ENCODE assay signal across 20 cellular contexts in the genomic region with DNA sequence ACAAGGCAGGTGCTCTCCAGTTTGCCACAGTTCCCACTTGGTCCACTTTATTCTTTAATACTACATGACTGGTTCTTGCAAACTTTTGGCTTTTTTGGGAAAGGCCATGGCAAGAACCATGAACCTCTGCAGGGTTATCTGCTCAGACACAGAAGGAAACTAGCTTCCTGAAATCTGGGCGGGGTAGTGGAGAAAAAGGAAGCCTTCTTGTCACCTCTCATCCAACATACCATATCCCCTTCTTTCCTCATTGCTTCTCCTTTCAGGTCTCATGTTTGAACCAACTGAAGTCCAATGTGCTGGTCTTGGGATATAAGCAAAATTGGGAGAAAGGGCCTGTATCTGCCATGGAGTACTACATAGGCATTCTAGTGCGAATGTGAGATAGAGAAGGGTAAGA. TPM values are rescaled to one million over a fixed set of nuclear protein-coding genes. Genes with fewer than 3 reads are reported as not detected.
"Had no signal": no experiment of that assay in that cellular context is flagged by ENCODE, and none has a peak within 500 bp of the region (broad histone marks: within the 10 kb centered on the region; RNA-seq: fewer than 3 reads in every experiment).

No MANE protein-coding gene starts in this region.

- H3K9me3 ChIP-seq: colonic mucosa, heart left ventricle, right lobe of liver had no signal

- H3K36me3 ChIP-seq: colonic mucosa had no signal

- H3K27ac ChIP-seq: cardiac muscle cell, colonic mucosa, heart left ventricle, right lobe of liver had no signal

- H3K27me3 Mint-ChIP-seq: stimulated activated memory B cell treated with anti-CD40 and anti-IgM and Interleukin-4, amounts not matched to agents 10 μg/mL and 1 μg/mL and 100 μg/mL, for 72 hours had no signal

- H3K36me3 Mint-ChIP-seq: natural killer cell had no signal

- ATAC-seq: heart left ventricle had no signal

- H3K27ac Mint-ChIP-seq: progenitor cell of endocrine pancreas, WTC11 had no signal

- H3K9me3 Mint-ChIP-seq: activated CD4-positive, alpha-beta T cell treated with anti-CD3 and anti-CD28 coated beads, Interleukin-2, amount 10 ng/mL, durations not matched to agents 7 days and 5 days; natural killer cell had no signal

- H3K4me3 ChIP-seq: cardiac muscle cell, colonic mucosa, heart left ventricle, lung, right lobe of liver had no signal

- H3K4me3 Mint-ChIP-seq: activated CD4-positive, alpha-beta T cell treated with anti-CD3 and anti-CD28 coated beads, Interleukin-2, amount 10 ng/mL, durations not matched to agents 7 days and 5 days; natural killer cell; stimulated activated memory B cell treated with anti-CD40 and anti-IgM and Interleukin-4, amounts not matched to agents 10 μg/mL and 1 μg/mL and 100 μg/mL, for 72 hours; WTC11 had no signal

- H3K27me3 ChIP-seq: cardiac muscle cell, colonic mucosa, right lobe of liver had no signal

- DNase-seq: activated gamma-delta T cell; activated T-cell treated with anti-CD3 and anti-CD28 coated beads, Interleukin-2, amount 50 U/mL, for 1 hour; colonic mucosa; foreskin melanocyte; heart left ventricle; left colon; midbrain; natural killer cell; occipital lobe; right lobe of liver; substantia nigra; SW 1271; trophoblast cell had no signal

- H3K4me1 ChIP-seq: colonic mucosa, right lobe of liver had no signal

- H3K4me1 Mint-ChIP-seq: WTC11 had no signal

RNA-seq across cellular contexts. Expression of gene KLHL33, which starts 5.5 kb away (rescaled TPM):
- total RNA-seq: cardiac muscle cell, endothelial cell of umbilical vein had no signal
